Comparison of ENCODE assay signal across 8 cellular contexts in the genomic region with DNA sequence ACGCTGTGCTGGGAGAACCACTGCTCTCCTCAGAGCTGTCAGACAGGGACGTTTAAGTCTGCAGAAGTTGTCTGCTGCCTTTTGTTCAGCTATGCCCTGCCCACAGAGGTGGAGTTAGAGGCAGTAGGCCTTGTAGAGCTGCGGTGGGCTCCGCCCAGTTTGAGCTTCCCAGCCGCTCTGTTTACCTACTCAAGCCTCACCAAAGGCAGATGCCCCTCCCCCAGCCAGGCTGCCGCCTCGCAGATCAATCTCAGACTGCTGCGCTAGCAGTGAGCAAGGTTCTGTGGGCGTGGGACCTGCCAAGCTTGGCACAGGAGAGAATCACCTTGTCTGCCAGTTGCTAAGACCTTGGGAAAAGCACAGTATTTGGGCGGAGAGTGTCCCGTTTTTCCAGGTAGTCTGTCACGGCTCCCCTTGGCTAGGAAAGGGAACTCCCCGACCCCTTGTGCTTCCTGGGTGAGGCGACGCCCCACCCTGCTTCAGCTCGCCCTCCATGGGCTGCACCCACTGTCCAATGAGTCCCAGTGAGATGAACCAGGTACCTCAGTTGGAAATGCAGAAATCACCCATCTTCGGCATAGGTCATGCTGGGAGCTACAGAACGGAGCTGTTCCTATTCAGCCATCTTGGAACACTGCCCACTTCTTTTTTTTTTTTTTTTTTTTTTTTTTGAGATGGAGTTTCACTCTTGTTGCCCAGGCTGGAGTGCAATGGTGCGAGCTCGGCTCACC. TPM values are rescaled to one million over a fixed set of nuclear protein-coding genes. Genes with fewer than 3 reads are reported as not detected.
DNase-seq lines count a peak whose midpoint lies in the region; ATAC-seq and TF ChIP-seq lines count a peak whose summit lies in the region.
"Not testable (repeated sequence)": the region's sequence is repeated elsewhere in the genome, so short reads cannot be mapped to it uniquely, and the experiment has no call there.

No MANE protein-coding gene starts in this region.

- H3K9ac ChIP-seq in HUES64 (ENCODE audit: low read depth, low read length), result not testable (repeated sequence)

- intact Hi-C loops in mucosa of descending colon (cut with DNase I, micrococcal nuclease), result not testable (repeated sequence)

- not testable (repeated sequence) for H3K27ac ChIP-seq in HUES64 (ENCODE audit: low read depth, low read length)

- WGBS in HUES64, result 81% methylated on average over 17 of the region's 20 CpGs

- H3K27me3 ChIP-seq in BE2C; HUES64 (ENCODE audit: insufficient read depth, low read length): not testable (repeated sequence)

- not testable (repeated sequence) for H3K4me3 ChIP-seq in BE2C (ENCODE audit: low read depth, low read length); mucosa of descending colon
- H3K4me3 ChIP-seq in HUES64 (ENCODE audit: low read length) (peak overlapping the region; percentile 29; the same call in 1 of the 2 replicates), epithelial cell of esophagus (ENCODE audit: low read length) (peak overlapping the region; percentile 22)

- H3K36me3 ChIP-seq in BE2C; HUES64 (ENCODE audit: insufficient read depth, low read length); mucosa of descending colon (ENCODE audit: low read depth): not testable (repeated sequence)

- TF ChIP-seq CTCF in BE2C (IDR thresholded peaks at IDR 0.05; ENCODE audit: low read depth, low read length); epithelial cell of esophagus (IDR thresholded peaks at IDR 0.05; ENCODE audit: insufficient read depth, low read depth, low read length, missing control alignments); mucosa of descending colon (IDR thresholded peaks at IDR 0.05): not testable (repeated sequence)

- not testable (repeated sequence) for H3K9me3 ChIP-seq in BE2C; HUES64 (ENCODE audit: insufficient read depth, low read depth, low read length); mucosa of descending colon

- not testable (repeated sequence) for H3K4me1 ChIP-seq in BE2C; HUES64 (ENCODE audit: insufficient read depth, low read length); mucosa of descending colon (ENCODE audit: low read depth)

- peak; percentile 89 for ATAC-seq in mucosa of descending colon

- peak; percentile 32 for DNase-seq in BE2C
- peak; percentile 98 for DNase-seq in NCI-H748 (lab: John Stamatoyannopoulos, UW; ENCODE audit: unreplicated experiment)
- DNase-seq in activated CD4-positive, alpha-beta T cell treated with anti-CD3 and anti-CD28 coated beads for 4 hours, result peak; percentile 48 to 49
- peak; percentile 79 for DNase-seq in activated effector memory CD4-positive, alpha-beta T cell treated with anti-CD3 and anti-CD28 coated beads, Interleukin-2, amount 50 U/mL, for 16 hours
- peak; percentile 93 for DNase-seq in epithelial cell of esophagus (ENCODE audit: low read depth)
- DNase-seq in mucosa of descending colon, result peak; percentile 93 to 97 (median 94)
- peak; percentile 31 to 38 for DNase-seq in stimulated activated CD4-positive, alpha-beta T cell treated with anti-CD3 and anti-CD28 coated beads, Interleukin-1b, Interleukin-23, amount 100 ng/mL, for 4 hours (ENCODE audit: low read depth in 2 of 2)

RNA-seq across cellular contexts. Expression of a gene that starts 57.6 kb away (rescaled TPM):
- polyA plus RNA-seq in BE2C (2012; ENCODE audit: insufficient read depth, insufficient read length, low read depth), result 64.1 TPM
- 42.6 TPM for polyA plus RNA-seq in HUES64 (2013, experiment 1 of 2)
- polyA plus RNA-seq in HUES64 (2013, experiment 2 of 2), result 41.3 TPM
- total RNA-seq in mucosa of descending colon, result 100 to 1,000 TPM in 2 of 3 donors, 10 to 100 TPM in 1; 83.7 to 107 (median 106) TPM

Comparison
In these comparisons a context has a peak if more than half of its experiments do, and no peak if none do; other contexts are left out.
1. DNase-seq: peak in every context shown above with its lines; median percentile 98 in NCI-H748; 94 in mucosa of descending colon; 93 in epithelial cell of esophagus; 79 in activated effector memory CD4-positive, alpha-beta T cell treated with anti-CD3 and anti-CD28 coated beads, Interleukin-2, amount 50 U/mL, for 16 hours; 48 in activated CD4-positive, alpha-beta T cell treated with anti-CD3 and anti-CD28 coated beads for 4 hours; 34 in stimulated activated CD4-positive, alpha-beta T cell treated with anti-CD3 and anti-CD28 coated beads, Interleukin-1b, Interleukin-23, amount 100 ng/mL, for 4 hours; 32 in BE2C.